18 cellular contexts compared by ENCODE assay signal in genomic region chr7:139422126-139422525, GRCh38.
DNase-seq lines count a peak whose midpoint lies in the region; ATAC-seq, FAIRE-seq and TF ChIP-seq lines count a peak whose summit lies in the region.
"Had no signal": no experiment of that assay in that cellular context is flagged by ENCODE, and none has a peak within 500 bp of the region (broad histone marks: within the 10 kb centered on the region; RNA-seq: fewer than 3 reads in every experiment).

No MANE protein-coding gene starts in this region.

- FAIRE-seq in K562 (lab: Jason Lieb, UNC), result peak; percentile 26

- H3K79me2 ChIP-seq in K562 (ENCODE audit: control insufficient read depth, insufficient read depth, low read length), result no peaks in the 10 kb centered on the region
- H3K79me2 ChIP-seq: parathyroid adenoma had no signal

- H3K27ac ChIP-seq in K562 (ENCODE audit: extremely low read depth, low read depth, low read length) (no peak overlapping the region), layer of hippocampus (ENCODE audit: low read depth, low read length) (peak overlapping the region; percentile 80)
- H3K27ac ChIP-seq: left lung, parathyroid adenoma, upper lobe of right lung had no signal

- H3K9ac ChIP-seq in K562 (ENCODE audit: insufficient read depth in 1 of 2, low read depth in 2 of 2, low read length in 2 of 2), result no peak overlapping the region
- H3K9ac ChIP-seq: parathyroid adenoma had no signal

- peak overlapping the region; percentile 18 for H3K27ac Mint-ChIP-seq in stimulated activated effector memory CD8-positive, alpha-beta T cell treated with anti-CD3 and anti-CD28 coated beads, Interleukin-12 subunit alpha, Interleukin-12 subunit beta, amount 100 ng/mL, for 72 hours
- H3K27ac Mint-ChIP-seq: stimulated activated memory B cell treated with anti-CD40 and anti-IgM and Interleukin-4, amounts not matched to agents 10 μg/mL and 1 μg/mL and 100 μg/mL, for 72 hours had no signal

- TF ChIP-seq CTCF in K562 (IDR thresholded peaks at IDR 0.05 in 2 of 3, conservative IDR thresholded peaks at IDR 0.05 in 1 of 3; ENCODE audit: insufficient read depth in 2 of 3, low read depth in 1 of 3, low read length in 3 of 3) (no peak), lower leg skin (IDR thresholded peaks at IDR 0.05) (no peak)

- intact Hi-C loops in K562 (cut with micrococcal nuclease) (no loop called here), lower leg skin (cut with DNase I; ENCODE audit: low total_unique reads) (no loop called here)

- peaks cover 100% of the 10 kb centered on the region for H3K36me3 Mint-ChIP-seq in stimulated activated effector memory CD8-positive, alpha-beta T cell treated with anti-CD3 and anti-CD28 coated beads, Interleukin-12 subunit alpha, Interleukin-12 subunit beta, amount 100 ng/mL, for 72 hours

- H3K4me2 ChIP-seq in K562 (ENCODE audit: insufficient read depth, low read length), result no peak overlapping the region

- BruUV-seq in K562 (replicated peaks; lab: Mats Ljungman, UMichigan), result no TSS peak

- no peak; the same call in 2 of the 3 replicates for ATAC-seq in K562
- ATAC-seq in stimulated activated effector memory CD8-positive, alpha-beta T cell treated with anti-CD3 and anti-CD28 coated beads, Interleukin-12 subunit alpha, Interleukin-12 subunit beta, amount 100 ng/mL, for 72 hours, result no peak
- ATAC-seq: left lung; naive thymus-derived CD8-positive, alpha-beta T cell; stimulated activated memory B cell treated with anti-CD40 and anti-IgM and Interleukin-4, amounts not matched to agents 10 μg/mL and 1 μg/mL and 100 μg/mL, for 72 hours; upper lobe of right lung had no signal

- H3K4me3 ChIP-seq in K562, result no peak overlapping the region
- H3K4me3 ChIP-seq in H7 (ENCODE audit: insufficient read depth, low read depth, low read length), result no peak overlapping the region
- H3K4me3 ChIP-seq in lower leg skin (ENCODE audit: low read depth, poor library complexity, severe bottlenecking), result no peak overlapping the region
- H3K4me3 ChIP-seq: adrenal gland, left lung, upper lobe of right lung had no signal

- no peaks in the 10 kb centered on the region for H3K9me1 ChIP-seq in K562 (ENCODE audit: control insufficient read depth, insufficient read depth, low read length)

- in situ Hi-C loops in K562 (cut with MboI), result no loop called here

- no peak overlapping the region for H2AFZ ChIP-seq in K562 (ENCODE audit: low read depth, low read length)
- H2AFZ ChIP-seq: parathyroid adenoma had no signal

- no peaks in the 10 kb centered on the region for H4K20me1 ChIP-seq in K562 (replicated peaks; ENCODE audit: control insufficient read depth, insufficient read depth, low read length)

- CTCF ChIA-PET in K562 (lab: Yijun Ruan, JAX; ENCODE audit: low intra/inter-chr PET ratio), result no interaction called here

- no peaks in the 10 kb centered on the region for H3K4me1 ChIP-seq in K562 (replicated peaks in 1 of 2; ENCODE audit: control insufficient read depth in 2 of 2, insufficient read depth in 2 of 2, low read length in 2 of 2)
- H3K4me1 ChIP-seq: left lung, parathyroid adenoma, upper lobe of right lung had no signal

- POLR2A ChIA-PET in K562 (lab: Yijun Ruan, JAX), result interaction anchor here (0.6 to 1.6 kb wide), 6 partner anchors 9 to 688 kb away, joined by 3 to 8 read pairs (median 3); no protein-coding TSS in a partner anchor

- TF ChIP-seq EP300 in K562 (IDR thresholded peaks at IDR 0.05; ENCODE audit: low read length), result no peak

- no peaks in the 10 kb centered on the region for H3K4me1 Mint-ChIP-seq in stimulated activated effector memory CD8-positive, alpha-beta T cell treated with anti-CD3 and anti-CD28 coated beads, Interleukin-12 subunit alpha, Interleukin-12 subunit beta, amount 100 ng/mL, for 72 hours
- H3K4me1 Mint-ChIP-seq: stimulated activated memory B cell treated with anti-CD40 and anti-IgM and Interleukin-4, amounts not matched to agents 10 μg/mL and 1 μg/mL and 100 μg/mL, for 72 hours had no signal

- no peaks in the 10 kb centered on the region for H3K27me3 ChIP-seq in K562 (ENCODE audit: control insufficient read depth in 2 of 2, insufficient read depth in 2 of 2, low read length in 2 of 2)
- no peaks in the 10 kb centered on the region for H3K27me3 ChIP-seq in layer of hippocampus (ENCODE audit: control insufficient read depth, insufficient read depth, low read length)
- H3K27me3 ChIP-seq in H7 (ENCODE audit: control insufficient read depth, insufficient read depth, low read length), result no peaks in the 10 kb centered on the region
- H3K27me3 ChIP-seq: adrenal gland, left lung, upper lobe of right lung had no signal

- no peak overlapping the region for H3K4me3 Mint-ChIP-seq in stimulated activated effector memory CD8-positive, alpha-beta T cell treated with anti-CD3 and anti-CD28 coated beads, Interleukin-12 subunit alpha, Interleukin-12 subunit beta, amount 100 ng/mL, for 72 hours
- H3K4me3 Mint-ChIP-seq: CD8-positive, alpha-beta memory T cell; naive thymus-derived CD8-positive, alpha-beta T cell; stimulated activated memory B cell treated with anti-CD40 and anti-IgM and Interleukin-4, amounts not matched to agents 10 μg/mL and 1 μg/mL and 100 μg/mL, for 72 hours had no signal

- no peaks in the 10 kb centered on the region for H3K9me3 Mint-ChIP-seq in stimulated activated effector memory CD8-positive, alpha-beta T cell treated with anti-CD3 and anti-CD28 coated beads, Interleukin-12 subunit alpha, Interleukin-12 subunit beta, amount 100 ng/mL, for 72 hours
- H3K9me3 Mint-ChIP-seq: CD8-positive, alpha-beta memory T cell; naive thymus-derived CD8-positive, alpha-beta T cell; stimulated activated memory B cell treated with anti-CD40 and anti-IgM and Interleukin-4, amounts not matched to agents 10 μg/mL and 1 μg/mL and 100 μg/mL, for 72 hours had no signal

- TF ChIP-seq RAD21 in K562 (CRISPR knock-in tag; conservative IDR thresholded peaks at IDR 0.05 in 1 of 2, IDR thresholded peaks at IDR 0.05 in 1 of 2), result no peak

- 69% methylated on average over 7 of the region's 7 CpGs for WGBS in K562 (ENCODE audit: insufficient coverage, low coverage, missing lambda C conversion rate)
- 78 to 82% methylated on average over 7 of the region's 7 CpGs for WGBS in lower leg skin, 2 donors

- DNase-seq in NCI-H82 (lab: John Stamatoyannopoulos, UW), result peak; percentile 51
- no peak for DNase-seq in NCI-H82 treated with DMSO at 0.1 percent for 48 hours (lab: John Stamatoyannopoulos, UW; ENCODE audit: unreplicated experiment)
- DNase-seq in K562 (ENCODE audit: extremely low read depth in 1 of 4, low spot score in 3 of 4), result peak; percentile 34 to 58 (median 44)
- no peak for DNase-seq in stimulated activated effector memory CD8-positive, alpha-beta T cell treated with anti-CD3 and anti-CD28 coated beads, Interleukin-12 subunit alpha, Interleukin-12 subunit beta, amount 100 ng/mL, for 72 hours (ENCODE audit: low spot score in 2 of 2)
- DNase-seq in H7, result no peak
- no peak for DNase-seq in GM19240 (ENCODE audit: insufficient read length, low spot score)
- DNase-seq in lower leg skin (ENCODE audit: low spot score in 2 of 2), result no peak
- DNase-seq: activated CD4-positive, alpha-beta T cell treated with anti-CD3 and anti-CD28 coated beads, Interleukin-2, amount 50 U/mL, for 48 hours; adrenal gland; CD8-positive, alpha-beta memory T cell; left lung; naive thymus-derived CD8-positive, alpha-beta T cell; NCI-H1436 treated with DMSO at 0.1 percent for 48 hours; RPMI8226; upper lobe of right lung had no signal

- H3K9me3 ChIP-seq in K562 (replicated peaks; ENCODE audit: control insufficient read depth, insufficient read depth, low read depth, low read length), result no peaks in the 10 kb centered on the region
- H3K9me3 ChIP-seq: adrenal gland, left lung, upper lobe of right lung had no signal

- 0 out of 2 replicates have a peak, but pooled peaks have one; percentile 44 for TF ChIP-seq POLR2A in K562 (conservative IDR thresholded peaks at IDR 0.05)
- TF ChIP-seq POLR2A in lower leg skin (IDR thresholded peaks at IDR 0.05), result no peak

- H3K36me3 ChIP-seq in K562 (ENCODE audit: control insufficient read depth, insufficient read depth, low read length), result peaks cover 89% of the 10 kb centered on the region
- H3K36me3 ChIP-seq in H7 (replicated peaks; ENCODE audit: control insufficient read depth, insufficient read depth, low read length), result peaks cover 11% of the 10 kb centered on the region

TF ChIP-seq in K562, 482 proteins besides CTCF, POLR2A, EP300 and RAD21 (continues in another document):
- no peak for TF ChIP-seq HDAC6 (IDR thresholded peaks at IDR 0.05; ENCODE audit: low read depth, low read length)
- TF ChIP-seq CSDE1 (IDR thresholded peaks at IDR 0.05), result no peak
- no peak for TF ChIP-seq SAFB2 (IDR thresholded peaks at IDR 0.05; ENCODE audit: borderline replicate concordance, low read depth, low read length, severe bottlenecking)
- TF ChIP-seq FOXK2 (conservative IDR thresholded peaks at IDR 0.05 in 1 of 2, IDR thresholded peaks at IDR 0.05 in 1 of 2; ENCODE audit: low read depth in 2 of 2), result peak in 1 of 2 experiments; percentile 49; a peak in 1 of 4 replicates
- TF ChIP-seq ETS1 (conservative IDR thresholded peaks at IDR 0.05; ENCODE audit: control insufficient read depth, low read depth, low read length), result no peak
- no peak for TF ChIP-seq PATZ1 (CRISPR knock-in tag; IDR thresholded peaks at IDR 0.05; ENCODE audit: borderline replicate concordance)
- no peak for TF ChIP-seq XRCC3 (IDR thresholded peaks at IDR 0.05)

Comparison
In these comparisons a context has a peak if more than half of its experiments do, and no peak if none do; other contexts are left out.
1. DNase-seq: peak in NCI-H82 (single experiment) and K562 (4 of 4); none in NCI-H82 treated with DMSO at 0.1 percent for 48 hours (single experiment), stimulated activated effector memory CD8-positive, alpha-beta T cell treated with anti-CD3 and anti-CD28 coated beads, Interleukin-12 subunit alpha, Interleukin-12 subunit beta, amount 100 ng/mL, for 72 hours (0 of 2), H7 (single experiment), GM19240 (single experiment) and lower leg skin (0 of 2).